Comparison of ENCODE assay signal across 1 cellular context in the genomic region with DNA sequence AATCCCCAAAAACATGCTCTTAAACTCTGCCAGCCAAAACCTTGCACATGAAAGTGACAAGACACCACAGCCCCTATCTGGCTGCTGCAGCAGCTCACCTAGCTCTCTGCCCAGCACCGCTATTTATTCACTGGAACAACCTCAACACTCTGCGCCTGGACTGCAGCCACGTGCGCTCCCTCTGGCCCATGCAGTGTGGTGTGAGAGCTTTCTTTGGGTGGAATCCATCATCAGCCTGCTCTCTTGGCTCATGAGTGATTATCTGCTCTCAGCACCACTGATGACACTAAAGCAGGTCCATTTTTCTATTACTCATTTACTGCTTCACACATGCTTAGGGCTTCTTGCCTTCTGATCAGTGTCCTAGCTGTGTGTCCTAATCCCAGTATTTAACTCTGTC.
TF ChIP-seq lines count a peak whose summit lies in the region.

No MANE protein-coding gene starts in this region.

TF ChIP-seq in HepG2, 621 proteins besides CTCF, POLR2A, EP300 and RAD21 (continued from another document):
- TF ChIP-seq NRL (CRISPR knock-in tag; IDR thresholded peaks at IDR 0.05; ENCODE audit: borderline replicate concordance), result no peak
- TF ChIP-seq NFKB2 (CRISPR knock-in tag; IDR thresholded peaks at IDR 0.05; ENCODE audit: borderline replicate concordance), result no peak
TF ChIP-seq in HepG2: peak in this region for 0.
